ENCODE assay signal across 1 cellular context in the genomic region with DNA sequence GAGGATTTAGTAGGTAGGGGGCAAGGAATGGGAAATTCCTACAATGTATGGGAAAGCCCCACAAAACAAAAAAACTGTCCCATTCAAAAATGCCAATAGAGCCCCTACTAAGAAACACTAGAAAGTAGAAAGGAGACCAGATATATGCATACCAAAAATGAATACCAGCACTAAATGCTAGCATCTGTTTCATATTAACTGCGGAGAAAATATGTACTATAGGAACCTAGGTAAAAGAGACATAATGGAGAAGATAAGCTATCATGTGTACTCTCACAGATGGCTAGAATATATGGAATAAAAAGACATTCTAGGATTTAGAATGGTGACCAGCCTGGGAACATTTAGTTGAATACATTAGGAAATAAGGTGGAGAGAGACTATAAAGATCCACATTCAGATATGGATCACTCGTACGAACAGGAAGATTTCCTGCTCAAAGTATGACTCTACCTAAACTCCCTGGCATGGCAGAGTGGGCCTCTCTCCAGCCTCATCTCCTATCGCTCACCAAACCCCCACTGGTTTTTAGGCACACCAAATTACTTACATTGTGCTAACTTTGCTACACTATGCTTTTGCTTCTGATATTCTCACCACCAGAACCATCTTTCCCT.
TF ChIP-seq lines count a peak whose summit lies in the region.

No MANE protein-coding gene starts in this region.

TF ChIP-seq in H1, 55 proteins besides CTCF, POLR2A, EP300 and RAD21 (continued from another document):
- TF ChIP-seq, protein P1, sequence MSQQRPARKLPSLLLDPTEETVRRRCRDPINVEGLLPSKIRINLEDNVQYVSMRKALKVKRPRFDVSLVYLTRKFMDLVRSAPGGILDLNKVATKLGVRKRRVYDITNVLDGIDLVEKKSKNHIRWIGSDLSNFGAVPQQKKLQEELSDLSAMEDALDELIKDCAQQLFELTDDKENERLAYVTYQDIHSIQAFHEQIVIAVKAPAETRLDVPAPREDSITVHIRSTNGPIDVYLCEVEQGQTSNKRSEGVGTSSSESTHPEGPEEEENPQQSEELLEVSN (IDR thresholded peaks at IDR 0.05): no peak
- TF ChIP-seq SIX5 (IDR thresholded peaks at IDR 0.05; ENCODE audit: low read depth, low read length) (no peak), CTBP2 (IDR thresholded peaks at IDR 0.05; ENCODE audit: borderline replicate concordance, insufficient read depth, insufficient read length, low read length) (no peak), SUZ12 (IDR thresholded peaks at IDR 0.05; ENCODE audit: low read length) (no peak)
